Comparison of ENCODE assay signal across 28 cellular contexts in genomic region chr1:182707116-182707515, GRCh38. TPM values are rescaled to one million over a fixed set of nuclear protein-coding genes. Genes with fewer than 3 reads are reported as not detected.
DNase-seq lines count a peak whose midpoint lies in the region; ATAC-seq, FAIRE-seq and TF ChIP-seq lines count a peak whose summit lies in the region.
"Had no signal": no experiment of that assay in that cellular context is flagged by ENCODE, and none has a peak within 500 bp of the region (broad histone marks: within the 10 kb centered on the region; RNA-seq: fewer than 3 reads in every experiment).

No MANE protein-coding gene starts in this region.

- ATAC-seq in HG03135 (IDR thresholded peaks at IDR 0.05; ENCODE audit: unreplicated experiment) (no peak), HG03342 (IDR thresholded peaks at IDR 0.05; ENCODE audit: unreplicated experiment) (no peak), HG03354 (IDR thresholded peaks at IDR 0.05; ENCODE audit: poor library complexity, severe bottlenecking, unreplicated experiment) (no peak)
- ATAC-seq: A549; activated CD8-positive, alpha-beta T cell treated with anti-CD3 and anti-CD28 coated beads for 36 hours; left colon; mucosa of descending colon; PC-3; stimulated activated naive B cell treated with anti-CD40 and anti-IgM and Interleukin-4, amounts not matched to agents 10 μg/mL and 1 μg/mL and 100 μg/mL, for 72 hours; T-helper 17 cell had no signal

- DNase-seq in Ammon's horn (ENCODE audit: low spot score): peak; percentile 74
- peak; percentile 14 to 32 for DNase-seq in frontal cortex (ENCODE audit: low spot score in 2 of 2)
- DNase-seq in mucosa of gallbladder (ENCODE audit: low spot score): peak; percentile 23
- no peak for DNase-seq in NOMO-1 (lab: John Stamatoyannopoulos, UW; ENCODE audit: unreplicated experiment in 2 of 2)
- DNase-seq: activated B cell treated with CpG ODN at 0.5 μM for 24 hours; activated CD8-positive, alpha-beta T cell treated with anti-CD3 and anti-CD28 coated beads for 36 hours; activated naive CD4-positive, alpha-beta T cell treated with Interleukin-2 at 50 U/mL for 16 hours; activated T-cell treated with anti-CD3 and anti-CD28 coated beads, Interleukin-2, amount 50 U/mL, for 1 hour; GM23248; Kasumi-1; left colon; mucosa of descending colon; NCI-H748 treated with DMSO at 0.1 percent for 48 hours; PC-3; SJCRH30; stimulated activated naive B cell treated with anti-CD40 and anti-IgM and Interleukin-4, amounts not matched to agents 10 μg/mL and 1 μg/mL and 100 μg/mL, for 72 hours; T-helper 17 cell had no signal

- peak overlapping the region; percentile 84; the same call in 1 of the 2 replicates for H3K27ac ChIP-seq in VCaP
- H3K27ac ChIP-seq: A549; BLaER1 treated with 17β-estradiol and CSF1 and Interleukin-3, amounts not matched to agents 10 nM and 100 nM; coronary artery; GM23248; SJCRH30 had no signal

- FAIRE-seq in frontal cortex (lab: Jason Lieb, UNC): no peak
- FAIRE-seq: A549, astrocyte, D721Med, urothelium cell line had no signal

- no peak for TF ChIP-seq CTCF in VCaP (conservative IDR thresholded peaks at IDR 0.05)

RNA-seq across cellular contexts. Expression of gene RGS8, which starts 22.7 kb away (rescaled TPM):
- total RNA-seq in frontal cortex: 39.5 TPM
- 0.03 TPM for total RNA-seq in mucosa of gallbladder
- total RNA-seq: activated B cell treated with CpG ODN at 0.5 μM for 24 hours; activated CD8-positive, alpha-beta T cell treated with anti-CD3 and anti-CD28 coated beads for 36 hours; fibroblast of villous mesenchyme; GM23248; left colon; mucosa of descending colon; PC-3; T-helper 17 cell had no signal

Comparison
In these comparisons a context has a peak if more than half of its experiments do, and no peak if none do; other contexts are left out.
1. DNase-seq: peak in Ammon's horn (single experiment), frontal cortex (2 of 2) and mucosa of gallbladder (single experiment); none in NOMO-1 (0 of 2).
2. RNA of gene RGS8, which starts 22.7 kb away (total RNA-seq): 39.5 TPM in frontal cortex (single experiment); 0.03 TPM in mucosa of gallbladder (single experiment); every median in the first group is over 10 times any median in the second.